Comparison of ENCODE assay signal across 1 cellular context in the genomic region with DNA sequence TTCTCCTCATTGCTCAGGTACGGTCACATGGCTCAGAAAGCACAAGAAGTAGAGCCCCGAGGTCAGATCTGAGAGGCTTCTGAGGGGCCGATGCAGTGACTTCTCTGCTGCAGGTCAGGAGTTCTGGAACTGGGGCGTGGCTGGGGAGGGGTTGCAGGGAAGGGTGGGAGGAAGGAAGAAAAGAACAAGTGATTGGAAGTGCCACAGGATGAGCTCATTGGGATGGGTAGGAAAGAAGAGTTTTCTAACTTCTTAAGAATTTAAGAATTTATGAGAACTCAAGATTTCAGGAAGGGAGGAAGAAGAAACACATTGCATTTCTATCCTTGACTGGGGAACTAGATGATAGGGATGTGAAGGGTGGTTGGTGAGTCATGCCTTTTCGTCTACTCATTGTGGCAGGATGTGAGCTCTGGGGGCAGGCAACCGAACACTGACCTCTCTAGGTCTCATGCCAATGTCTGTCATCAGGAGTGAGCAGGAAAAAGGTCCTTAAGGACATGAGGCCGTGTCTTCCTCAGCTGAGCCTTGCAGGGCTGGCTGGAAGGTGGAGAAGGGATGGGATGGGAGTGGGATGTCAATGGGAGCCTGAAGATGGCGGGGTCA.
TF ChIP-seq lines count a peak whose summit lies in the region.

No MANE protein-coding gene starts in this region.

TF ChIP-seq in endothelial cell of umbilical vein, 7 proteins besides CTCF, POLR2A, EP300 and RAD21:
- TF ChIP-seq POLR2AphosphoS5 (IDR thresholded peaks at IDR 0.05; ENCODE audit: insufficient read depth, low read depth, low read length) (no peak), JUN (IDR thresholded peaks at IDR 0.05; ENCODE audit: borderline replicate concordance, insufficient read depth, insufficient read length, low read depth) (peak; percentile 20), EZH2 (IDR thresholded peaks at IDR 0.05; ENCODE audit: borderline replicate concordance, low read depth, low read length, severe bottlenecking) (no peak), MYC (IDR thresholded peaks at IDR 0.05; ENCODE audit: low read depth, low read length) (no peak), FOS (IDR thresholded peaks at IDR 0.05; ENCODE audit: borderline replicate concordance, insufficient read depth, low read length) (peak; percentile 62)
